8 cellular contexts compared by ENCODE assay signal in the genomic region with DNA sequence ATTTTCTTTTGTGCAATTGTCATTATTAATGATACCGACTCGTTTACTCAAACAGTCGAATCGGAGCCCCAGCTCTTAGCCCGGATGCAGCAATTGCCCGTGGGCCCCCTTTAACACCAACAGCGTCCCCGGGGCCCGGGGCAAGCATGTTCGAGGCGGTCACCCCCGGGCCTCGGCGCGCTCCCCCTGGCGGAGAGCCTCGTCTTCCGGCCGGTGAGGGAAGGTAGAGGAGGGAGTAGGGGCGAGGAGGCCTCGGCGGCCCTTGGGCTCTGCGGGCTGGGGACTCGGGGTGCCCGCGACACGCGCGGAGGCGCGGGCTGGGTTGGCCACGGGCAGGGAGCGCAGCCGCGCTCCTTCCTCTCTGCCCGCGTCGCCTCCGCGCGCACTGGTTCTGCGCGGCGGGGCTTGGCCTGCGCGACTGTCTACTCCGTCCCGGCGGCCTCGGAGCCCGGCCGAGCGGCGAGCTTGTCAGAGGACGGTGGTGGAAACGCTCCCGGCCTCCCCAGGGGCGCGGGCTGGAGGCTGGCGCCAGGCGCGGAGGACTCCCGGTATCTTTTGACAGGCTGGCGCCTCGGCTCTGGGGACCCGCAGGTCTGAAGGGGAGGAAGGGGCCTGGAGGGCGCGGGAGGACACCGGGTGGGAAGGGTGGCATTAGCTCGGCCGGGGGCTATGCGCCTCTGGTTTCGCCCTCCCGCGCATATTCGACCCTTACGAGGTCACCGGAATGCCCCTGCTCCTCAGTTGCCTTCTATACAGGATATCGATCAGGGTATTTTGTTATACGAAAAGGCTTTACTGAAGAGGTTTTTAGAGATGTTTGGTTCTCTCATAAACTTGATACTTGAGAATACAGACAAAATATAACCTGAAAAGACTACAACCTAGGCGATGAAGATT. TPM values are rescaled to one million over a fixed set of nuclear protein-coding genes. Genes with fewer than 3 reads are reported as not detected.
DNase-seq lines count a peak whose midpoint lies in the region; ATAC-seq and TF ChIP-seq lines count a peak whose summit lies in the region.

No MANE protein-coding gene starts in this region.

- H3K9me3 Mint-ChIP-seq in effector memory CD8-positive, alpha-beta T cell: no peaks in the 10 kb centered on the region

- peak overlapping the region; percentile 87 to 91 for H3K27ac Mint-ChIP-seq in effector memory CD8-positive, alpha-beta T cell

- H3K4me3 Mint-ChIP-seq in effector memory CD8-positive, alpha-beta T cell: peak overlapping the region; percentile 93 to 96

- H3K27me3 ChIP-seq in BJ (ENCODE audit: control insufficient read depth, insufficient read depth, low read length): no peaks in the 10 kb centered on the region

- no peaks in the 10 kb centered on the region for H3K36me3 ChIP-seq in BJ (ENCODE audit: control insufficient read depth, insufficient read depth, low read length)

- H3K4me3 ChIP-seq in BJ (ENCODE audit: low read depth, low read length): peak overlapping the region; percentile 96

- no peaks in the 10 kb centered on the region for H3K27me3 Mint-ChIP-seq in effector memory CD8-positive, alpha-beta T cell

- TF ChIP-seq CTCF in BJ (IDR thresholded peaks at IDR 0.05; ENCODE audit: insufficient read depth, low read depth, low read length): peak; percentile 81

- CTCF ChIA-PET in BJ (lab: Yijun Ruan, JAX): interaction anchor here (0.5 to 4.0 kb wide), 23 partner anchors 10 to 219 kb away, joined by 3 to 11 read pairs (median 3); a partner anchor contains a TSS

- H3K36me3 Mint-ChIP-seq in effector memory CD8-positive, alpha-beta T cell (ENCODE audit: insufficient read depth): peaks cover 9% of the 10 kb centered on the region

- DNase-seq in BJ (ENCODE audit: low read depth): no peak
- DNase-seq in NCI-H748 treated with DMSO at 0.1 percent for 48 hours (lab: John Stamatoyannopoulos, UW): peak; percentile 31
- DNase-seq in activated CD8-positive, alpha-beta memory T cell treated with anti-CD3 and anti-CD28 coated beads for 24 hours: peak; percentile 96
- peak; percentile 84 to 87 (median 86) for DNase-seq in effector memory CD8-positive, alpha-beta T cell
- peak; percentile 94 for DNase-seq in mesenteric fat pad (ENCODE audit: low spot score)
- DNase-seq in stimulated activated CD8-positive, alpha-beta memory T cell treated with anti-CD3 and anti-CD28 coated beads, Interleukin-15, amount 100 ng/mL, for 24 hours (ENCODE audit: low read depth): peak; percentile 72

- peaks cover 16 to 24% of the 10 kb centered on the region in 2 donors for H3K4me1 Mint-ChIP-seq in effector memory CD8-positive, alpha-beta T cell (ENCODE audit: low read depth in 2 of 2)

- ATAC-seq in GM19043 (IDR thresholded peaks at IDR 0.05; ENCODE audit: low read depth, unreplicated experiment) (peak; percentile 61), HG03342 (IDR thresholded peaks at IDR 0.05; ENCODE audit: unreplicated experiment) (peak; percentile 78)
- ATAC-seq in effector memory CD8-positive, alpha-beta T cell (replicated peaks): peak; percentile 81

- POLR2A ChIA-PET in BJ (lab: Charles Lee): interaction anchor here (0.6 kb wide), 1 partner anchor 45 kb away, joined by 3 read pairs; no protein-coding TSS in a partner anchor

RNA-seq across cellular contexts. Expression of a gene that starts 1.5 kb away (rescaled TPM):
- 9.5 and 15.4 TPM in 2 replicates for polyA plus RNA-seq in BJ (2011; rRNA removed)
- 2.1 and 3.0 TPM in 2 replicates for polyA minus RNA-seq in BJ (2011; rRNA and poly(A)+ RNA removed)
- total RNA-seq in mesenteric fat pad: 11.9 TPM

RNA-seq across cellular contexts. Expression of a gene that starts 1.6 kb away (rescaled TPM):
- polyA plus RNA-seq in BJ (2011; rRNA removed): 11.0 and 19.1 TPM in 2 replicates
- 2.1 and 3.2 TPM in 2 replicates for polyA minus RNA-seq in BJ (2011; rRNA and poly(A)+ RNA removed)
- 3.8 TPM for total RNA-seq in mesenteric fat pad

RNA-seq across cellular contexts. Expression of a gene that starts 26.8 kb away (rescaled TPM):
- polyA plus RNA-seq in BJ (2011; rRNA removed): 5.5 and 10.5 TPM in 2 replicates
- polyA minus RNA-seq in BJ (2011; rRNA and poly(A)+ RNA removed): 0.72 and 1.6 TPM in 2 replicates
- 9.2 TPM for total RNA-seq in mesenteric fat pad

RNA-seq across cellular contexts. Expression of a gene that starts 45.4 kb away (rescaled TPM):
- polyA plus RNA-seq in BJ (2011; rRNA removed): 21.7 and 35.1 TPM in 2 replicates
- polyA minus RNA-seq in BJ (2011; rRNA and poly(A)+ RNA removed): 15.5 and 23.6 TPM in 2 replicates
- 43.8 TPM for total RNA-seq in mesenteric fat pad
